8 cellular contexts compared by ENCODE assay signal in genomic region chr7:4753610-4754432, GRCh38. TPM values are rescaled to one million over a fixed set of nuclear protein-coding genes. Genes with fewer than 3 reads are reported as not detected.
DNase-seq lines count a peak whose midpoint lies in the region; ATAC-seq and TF ChIP-seq lines count a peak whose summit lies in the region.

No MANE protein-coding gene starts in this region.

- peak; percentile 93 for TF ChIP-seq CTCF in A673 (conservative IDR thresholded peaks at IDR 0.05; ENCODE audit: low read depth, low read length)
- peak; percentile 93 for TF ChIP-seq CTCF in activated CD8-positive, alpha-beta T cell treated with anti-CD3 and anti-CD28 coated beads for 36 hours (IDR thresholded peaks at IDR 0.05)
- peak; percentile 89 for TF ChIP-seq CTCF in mesothelial cell of epicardium (IDR thresholded peaks at IDR 0.05; ENCODE audit: unreplicated experiment)

- DNase-seq in A673 (ENCODE audit: low spot score) (peak; percentile 64), NCI-H345 treated with DMSO at 0.1 percent for 48 hours (lab: John Stamatoyannopoulos, UW; ENCODE audit: unreplicated experiment) (peak; percentile 68), ecto neural progenitor cell (ENCODE audit: low spot score) (peak; percentile 90), mesothelial cell of epicardium (ENCODE audit: low spot score in 2 of 2, unreplicated experiment in 2 of 2) (peak; percentile 77 to 88)
- DNase-seq in activated CD8-positive, alpha-beta T cell treated with anti-CD3 and anti-CD28 coated beads for 36 hours, result peak; percentile 88
- DNase-seq in stimulated activated CD8-positive, alpha-beta memory T cell treated with anti-CD3 and anti-CD28 coated beads, Interleukin-2, amount 100 ng/mL, for 48 hours (ENCODE audit: low read depth in 2 of 2), result peak; percentile 71 to 76

- H3K9me3 ChIP-seq in A673 (ENCODE audit: low read depth, low read length, poor library complexity, severe bottlenecking), result no peaks in the 10 kb centered on the region

- H3K27ac Mint-ChIP-seq in activated CD8-positive, alpha-beta T cell treated with anti-CD3 and anti-CD28 coated beads for 36 hours, result no peak overlapping the region
- H3K27ac Mint-ChIP-seq in mesothelial cell of epicardium, result no peak overlapping the region

- no peak overlapping the region for H3K4me3 ChIP-seq in A673 (ENCODE audit: low read depth, low read length, poor library complexity, severe bottlenecking)

- peaks cover 17% of the 10 kb centered on the region for H3K4me1 Mint-ChIP-seq in activated CD8-positive, alpha-beta T cell treated with anti-CD3 and anti-CD28 coated beads for 36 hours (ENCODE audit: low read depth)
- H3K4me1 Mint-ChIP-seq in mesothelial cell of epicardium, result no peaks in the 10 kb centered on the region

- CTCF ChIA-PET in A673 (lab: Charles Lee), result no interaction called here
- CTCF ChIA-PET in activated CD8-positive, alpha-beta T cell treated with anti-CD3 and anti-CD28 coated beads for 36 hours (lab: Charles Lee), result interaction anchor here (0.5 to 1.4 kb wide), 6 partner anchors 16 to 331 kb away, joined by 3 to 4 read pairs (median 3); no protein-coding TSS in a partner anchor

- ATAC-seq in GM18511 (IDR thresholded peaks at IDR 0.05; ENCODE audit: unreplicated experiment), result peak; percentile 93
- peak; percentile 57 for ATAC-seq in HG03025 (IDR thresholded peaks at IDR 0.05; ENCODE audit: low FRiP score, unreplicated experiment)
- ATAC-seq in activated CD8-positive, alpha-beta T cell treated with anti-CD3 and anti-CD28 coated beads for 36 hours, result peak; percentile 98

- no peaks in the 10 kb centered on the region for H3K4me1 ChIP-seq in A673 (ENCODE audit: insufficient read depth, low read length, poor library complexity, severe bottlenecking)

- no peak overlapping the region for H3K27ac ChIP-seq in A673 (ENCODE audit: low read depth, low read length, poor library complexity, severe bottlenecking)

- no peaks in the 10 kb centered on the region for H3K9me3 Mint-ChIP-seq in activated CD8-positive, alpha-beta T cell treated with anti-CD3 and anti-CD28 coated beads for 36 hours
- no peaks in the 10 kb centered on the region for H3K9me3 Mint-ChIP-seq in mesothelial cell of epicardium

- H3K4me3 Mint-ChIP-seq in activated CD8-positive, alpha-beta T cell treated with anti-CD3 and anti-CD28 coated beads for 36 hours, result no peak overlapping the region
- no peak overlapping the region for H3K4me3 Mint-ChIP-seq in mesothelial cell of epicardium

- no peaks in the 10 kb centered on the region for H3K27me3 ChIP-seq in A673 (replicated peaks; ENCODE audit: insufficient read depth, low read depth, low read length, poor library complexity)

- POLR2A ChIA-PET in A673 (lab: Charles Lee; ENCODE audit: low non-redundant PET), result no interaction called here
- POLR2A ChIA-PET in activated CD8-positive, alpha-beta T cell treated with anti-CD3 and anti-CD28 coated beads for 36 hours (lab: Charles Lee), result interaction anchor here (1.0 to 1.4 kb wide), 2 partner anchors 21 to 27 kb away, joined by 3 read pairs; no protein-coding TSS in a partner anchor

- peaks cover 17% of the 10 kb centered on the region for H3K36me3 Mint-ChIP-seq in activated CD8-positive, alpha-beta T cell treated with anti-CD3 and anti-CD28 coated beads for 36 hours (ENCODE audit: low read depth)
- peaks cover 12% of the 10 kb centered on the region for H3K36me3 Mint-ChIP-seq in mesothelial cell of epicardium

- H3K27me3 Mint-ChIP-seq in activated CD8-positive, alpha-beta T cell treated with anti-CD3 and anti-CD28 coated beads for 36 hours, result no peaks in the 10 kb centered on the region
- H3K27me3 Mint-ChIP-seq in mesothelial cell of epicardium (ENCODE audit: low read depth), result no peaks in the 10 kb centered on the region

- intact Hi-C loops in A673 (cut with micrococcal nuclease; ENCODE audit: unreplicated experiment), result loop anchor here (1.0 kb wide), 1 partner anchor 143 kb away; no protein-coding TSS in a partner anchor
- intact Hi-C loops in activated CD8-positive, alpha-beta T cell treated with anti-CD3 and anti-CD28 coated beads for 36 hours (cut with micrococcal nuclease), result loop anchor here (1.0 kb wide), 1 partner anchor 143 kb away; no protein-coding TSS in a partner anchor

- peaks cover 37% of the 10 kb centered on the region for H3K36me3 ChIP-seq in A673 (ENCODE audit: insufficient read depth, low read length, poor library complexity, severe bottlenecking)

- no TSS peak for BruUV-seq in A673 (replicated peaks; lab: Mats Ljungman, UMichigan)

RNA-seq across cellular contexts. Expression of gene AP5Z1, which starts 21.6 kb away (rescaled TPM):
- total RNA-seq in A673 (2021), result 31.9 and 35.6 TPM in 2 replicates
- total RNA-seq in activated CD8-positive, alpha-beta T cell treated with anti-CD3 and anti-CD28 coated beads for 36 hours, result 10 to 100 TPM; 21.2 to 21.3 TPM
- total RNA-seq in mesothelial cell of epicardium, result 35.6 to 40.9 TPM (median 36.2 TPM) in 3 replicates
